In the genomic region with DNA sequence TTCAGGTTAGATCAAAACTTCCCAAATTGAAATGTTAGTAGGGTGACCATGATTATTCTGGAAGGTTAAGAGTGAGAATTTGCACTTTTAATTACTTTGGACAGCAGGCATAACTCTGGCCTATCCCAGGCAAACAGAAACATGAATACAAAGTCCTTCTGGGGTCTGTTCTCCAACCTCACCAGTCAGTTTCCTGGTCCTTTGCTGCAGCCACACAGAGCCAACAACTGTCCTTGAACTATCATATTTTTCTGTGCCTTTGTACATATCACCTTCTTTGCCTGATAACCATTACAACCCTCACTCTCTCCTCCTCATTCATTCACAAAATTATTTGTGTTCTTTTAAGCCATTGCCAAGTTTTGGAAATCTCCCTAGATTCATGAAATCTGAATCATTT, we compare ENCODE assay signal across 8 cellular contexts.
"Had no signal": no experiment of that assay in that cellular context is flagged by ENCODE, and none has a peak within 500 bp of the region (broad histone marks: within the 10 kb centered on the region; RNA-seq: fewer than 3 reads in every experiment).

No MANE protein-coding gene starts in this region.

- H3K27me3 Mint-ChIP-seq: IgD-negative memory B cell had no signal

- H3K27ac ChIP-seq: HL-60, KMS-11 had no signal

- H3K36me3 Mint-ChIP-seq: IgD-negative memory B cell had no signal

- H3K4me1 Mint-ChIP-seq: IgD-negative memory B cell had no signal

- H3K4me2 ChIP-seq: KMS-11 had no signal

- DNase-seq: IMR-90, KBM-7, KG1 had no signal

- ATAC-seq: K562 had no signal

- H3K4me3 Mint-ChIP-seq: IgD-negative memory B cell had no signal

- H3K9ac ChIP-seq: KMS-11 had no signal

- H3K27ac Mint-ChIP-seq: IgD-negative memory B cell had no signal

- FAIRE-seq: HTR-8/SVneo, K562 had no signal

- H3K4me3 ChIP-seq: K562 had no signal
